ENCODE assay signal across 15 cellular contexts in the genomic region with DNA sequence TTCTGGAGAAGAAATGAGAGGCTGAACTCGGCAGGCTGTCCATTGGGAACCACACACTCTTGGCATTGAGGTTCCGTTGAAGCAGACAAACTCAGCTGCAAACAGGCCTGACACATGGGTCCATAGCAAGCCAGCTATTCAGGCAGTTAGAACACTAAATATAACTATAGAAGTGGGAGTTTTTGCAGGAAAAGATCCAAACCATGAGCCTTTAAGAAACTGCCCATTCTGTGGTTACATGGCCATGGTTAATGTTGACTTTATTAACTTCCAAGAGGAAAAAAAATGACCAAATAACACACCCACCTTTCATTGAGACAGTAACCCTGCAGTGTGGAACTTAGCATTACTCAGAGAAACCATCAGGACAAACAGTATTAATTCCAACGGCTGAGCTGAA.
DNase-seq lines count a peak whose midpoint lies in the region; ATAC-seq and TF ChIP-seq lines count a peak whose summit lies in the region.
"Had no signal": no experiment of that assay in that cellular context is flagged by ENCODE, and none has a peak within 500 bp of the region (broad histone marks: within the 10 kb centered on the region; RNA-seq: fewer than 3 reads in every experiment).

No MANE protein-coding gene starts in this region.

- H3K27ac ChIP-seq in cingulate gyrus (ENCODE audit: low read depth, low read length) (peak overlapping the region; percentile 50), lung (ENCODE audit: low read depth in 1 of 2, low read length in 1 of 2) (peak overlapping the region in 1 of 2 donors; percentile 40), thyroid gland (no peak overlapping the region), Peyer's patch (no peak overlapping the region)
- H3K27ac ChIP-seq: BLaER1 treated with 17β-estradiol and CSF1 and Interleukin-3, amounts not matched to agents 10 nM and 100 nM had no signal

- in situ Hi-C loops in ACHN (cut with HindIII; ENCODE audit: low pct_ligation_motif_present, low pct_unique_long_range_greater_than_20kb, low sequenced_read_pairs): no loop called here

- H3K9me3 ChIP-seq in lung (ENCODE audit: control insufficient read depth in 2 of 2, insufficient read depth in 1 of 2, low read length in 1 of 2) (no peaks in the 10 kb centered on the region), thyroid gland (no peaks in the 10 kb centered on the region), Peyer's patch (no peaks in the 10 kb centered on the region)
- H3K9me3 ChIP-seq: BLaER1 treated with 17β-estradiol and CSF1 and Interleukin-3, amounts not matched to agents 10 nM and 100 nM had no signal

- peaks cover 0 to 9% of the 10 kb centered on the region in 2 donors for H3K4me1 ChIP-seq in lung (ENCODE audit: control insufficient read depth in 2 of 2, insufficient read depth in 2 of 2, low read length in 2 of 2)
- H3K4me1 ChIP-seq in thyroid gland: peaks cover 5 to 14% of the 10 kb centered on the region in 2 donors
- H3K4me1 ChIP-seq in Peyer's patch: no peaks in the 10 kb centered on the region

- H3K27me3 ChIP-seq in lung (ENCODE audit: control insufficient read depth, insufficient read depth) (no peaks in the 10 kb centered on the region), thyroid gland (no peaks in the 10 kb centered on the region), Peyer's patch (no peaks in the 10 kb centered on the region)
- H3K27me3 ChIP-seq: BLaER1 treated with 17β-estradiol and CSF1 and Interleukin-3, amounts not matched to agents 10 nM and 100 nM had no signal

- H3K36me3 ChIP-seq in lung (ENCODE audit: control insufficient read depth in 2 of 2, insufficient read depth in 2 of 2, low read length in 2 of 2): no peaks in the 10 kb centered on the region
- H3K36me3 ChIP-seq in thyroid gland: no peaks in the 10 kb centered on the region
- H3K36me3 ChIP-seq in Peyer's patch: no peaks in the 10 kb centered on the region
- H3K36me3 ChIP-seq: BLaER1 treated with 17β-estradiol and CSF1 and Interleukin-3, amounts not matched to agents 10 nM and 100 nM had no signal

- intact Hi-C loops in thyroid gland (cut with DNase I): no loop called here

- H3K4me3 ChIP-seq in lung: no peak overlapping the region
- H3K4me3 ChIP-seq in thyroid gland (replicated peaks in 1 of 3): no peak overlapping the region
- no peak overlapping the region for H3K4me3 ChIP-seq in Peyer's patch
- H3K4me3 ChIP-seq: BLaER1 treated with 17β-estradiol and CSF1 and Interleukin-3, amounts not matched to agents 10 nM and 100 nM had no signal

- no peak for TF ChIP-seq POLR2A in thyroid gland (IDR thresholded peaks at IDR 0.05)
- no peak for TF ChIP-seq POLR2A in Peyer's patch (IDR thresholded peaks at IDR 0.05)

- 58 to 87% methylated on average over 3 of the region's 3 CpGs for WGBS in lung, 2 donors
- WGBS in thyroid gland, 2 donors: 50 to 58% methylated on average over 3 of the region's 3 CpGs

- no peak for TF ChIP-seq CTCF in lung (IDR thresholded peaks at IDR 0.05; ENCODE audit: control extremely low read depth, extremely low read depth)
- no peak for TF ChIP-seq CTCF in thyroid gland (IDR thresholded peaks at IDR 0.05)
- no peak for TF ChIP-seq CTCF in Peyer's patch (IDR thresholded peaks at IDR 0.05)

- DNase-seq in ACHN: peak; percentile 84
- peak; percentile 82 for DNase-seq in LHCN-M2 (ENCODE audit: low read depth)
- DNase-seq in lung (ENCODE audit: low spot score): no peak
- no peak for DNase-seq in KG1 (lab: John Stamatoyannopoulos, UW)
- DNase-seq in thyroid gland: no peak
- DNase-seq in Peyer's patch: no peak
- DNase-seq: activated CD4-positive, alpha-beta T cell treated with anti-CD3 and anti-CD28 coated beads, Interleukin-2, amount 50 U/mL, for 1 hour; activated gamma-delta T cell; naive B cell; NCI-H524 treated with DMSO at 0.1 percent for 48 hours; stimulated activated naive B cell treated with anti-CD40 and anti-IgM and Interleukin-4, amounts not matched to agents 10 μg/mL and 1 μg/mL and 100 μg/mL, for 72 hours; SW 1271 had no signal

- ATAC-seq in lung (ENCODE audit: insufficient read depth, low FRiP score) (peak; percentile 31), HG03135 (IDR thresholded peaks at IDR 0.05; ENCODE audit: unreplicated experiment) (no peak)
- ATAC-seq: stimulated activated naive B cell treated with anti-CD40 and anti-IgM and Interleukin-4, amounts not matched to agents 10 μg/mL and 1 μg/mL and 100 μg/mL, for 72 hours had no signal

Comparison
In these comparisons a context has a peak if more than half of its experiments do, and no peak if none do; other contexts are left out.
1. DNase-seq: peak in ACHN (single experiment) and LHCN-M2 (single experiment); none in lung (single experiment), KG1 (single experiment), thyroid gland (0 of 2) and Peyer's patch (0 of 3).